In the genomic region with DNA sequence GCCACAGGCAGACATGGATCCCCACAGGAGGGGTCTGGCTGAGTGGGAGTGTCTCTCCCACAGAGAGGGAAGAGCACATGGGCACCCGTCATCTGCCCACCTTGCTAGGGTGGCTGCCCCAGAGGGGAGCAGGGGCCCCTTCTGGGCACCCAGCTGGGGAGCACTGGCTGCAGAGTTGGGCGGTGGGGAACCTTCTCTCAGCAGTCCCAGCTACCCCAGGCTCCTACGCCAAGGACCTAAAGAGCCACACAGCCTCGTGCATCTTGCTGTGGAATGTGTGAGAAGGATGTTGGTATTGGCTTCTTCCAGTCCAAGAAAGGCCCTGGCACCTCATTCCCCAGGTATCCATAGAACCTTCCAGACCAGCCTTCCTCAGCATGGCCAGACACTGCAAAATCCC, we compare ENCODE assay signal across 19 cellular contexts.
A peak's percentile ranks its signal among the peaks of the same experiment; 100 is the strongest.
DNase-seq lines count a peak whose midpoint lies in the region; ATAC-seq and TF ChIP-seq lines count a peak whose summit lies in the region.
"Had no signal": no experiment of that assay in that cellular context is flagged by ENCODE, and none has a peak within 500 bp of the region (broad histone marks: within the 10 kb centered on the region; RNA-seq: fewer than 3 reads in every experiment).

No MANE protein-coding gene starts in this region.

- no peak for TF ChIP-seq POLR2A in spleen (IDR thresholded peaks at IDR 0.05)

- peaks cover 7% of the 10 kb centered on the region for H3K9me3 Mint-ChIP-seq in activated naive CD4-positive, alpha-beta T cell treated with anti-CD3 and anti-CD28 coated beads, Interleukin-2, amount 10 ng/mL, durations not matched to agents 7 days and 5 days
- H3K9me3 Mint-ChIP-seq in WTC11, result no peaks in the 10 kb centered on the region
- H3K9me3 Mint-ChIP-seq: CD4-positive, CD25-positive, alpha-beta regulatory T cell; CD8-positive, alpha-beta T cell; HFFc6 had no signal

- CTCF ChIA-PET in activated naive CD4-positive, alpha-beta T cell treated with anti-CD3 and anti-CD28 coated beads, Interleukin-2, amount 10 ng/mL, durations not matched to agents 7 days and 5 days (lab: Charles Lee), result no interaction called here
- CTCF ChIA-PET in WTC11 (lab: Charles Lee), result no interaction called here

- intact Hi-C loops in spleen (cut with DNase I; ENCODE audit: low total_unique reads), result no loop called here

- H3K27me3 Mint-ChIP-seq in activated naive CD4-positive, alpha-beta T cell treated with anti-CD3 and anti-CD28 coated beads, Interleukin-2, amount 10 ng/mL, durations not matched to agents 7 days and 5 days, result peaks cover 3% of the 10 kb centered on the region
- no peaks in the 10 kb centered on the region for H3K27me3 Mint-ChIP-seq in WTC11 (ENCODE audit: low read depth)

- no peaks in the 10 kb centered on the region for H3K4me1 ChIP-seq in spleen
- H3K4me1 ChIP-seq: BLaER1, Caco-2, HAP-1 had no signal

- POLR2A ChIA-PET in WTC11 (lab: Charles Lee), result no interaction called here

- H3K4me3 Mint-ChIP-seq in activated naive CD4-positive, alpha-beta T cell treated with anti-CD3 and anti-CD28 coated beads, Interleukin-2, amount 10 ng/mL, durations not matched to agents 7 days and 5 days, result no peak overlapping the region
- H3K4me3 Mint-ChIP-seq in WTC11, result no peak overlapping the region
- H3K4me3 Mint-ChIP-seq: B cell; CD4-positive, CD25-positive, alpha-beta regulatory T cell; CD8-positive, alpha-beta T cell; GM23338; HFFc6 had no signal

- WGBS in spleen, 5 donors, result 79 to 100% (median 88%) methylated on average over 1 to 4 of the region's 4 CpGs

- no peak overlapping the region for H3K27ac ChIP-seq in spleen
- H3K27ac ChIP-seq: 22Rv1, BLaER1, C4-2B had no signal

- ATAC-seq in HG03469 (IDR thresholded peaks at IDR 0.05; ENCODE audit: unreplicated experiment), result no peak
- ATAC-seq in WTC11, result no peak
- ATAC-seq in GM21717 (IDR thresholded peaks at IDR 0.05; ENCODE audit: unreplicated experiment), result no peak
- ATAC-seq: CD8-positive, alpha-beta T cell; GM23338 had no signal

- no peaks in the 10 kb centered on the region for H3K4me1 Mint-ChIP-seq in activated naive CD4-positive, alpha-beta T cell treated with anti-CD3 and anti-CD28 coated beads, Interleukin-2, amount 10 ng/mL, durations not matched to agents 7 days and 5 days
- no peaks in the 10 kb centered on the region for H3K4me1 Mint-ChIP-seq in WTC11
- H3K4me1 Mint-ChIP-seq: B cell; CD4-positive, CD25-positive, alpha-beta regulatory T cell had no signal

- peaks cover 0 to 10% (median 0%) of the 10 kb centered on the region in 7 donors for H3K27me3 ChIP-seq in spleen (replicated peaks in 1 of 7)
- H3K27me3 ChIP-seq: BLaER1 had no signal

- H3K36me3 Mint-ChIP-seq in activated naive CD4-positive, alpha-beta T cell treated with anti-CD3 and anti-CD28 coated beads, Interleukin-2, amount 10 ng/mL, durations not matched to agents 7 days and 5 days, result no peaks in the 10 kb centered on the region
- H3K36me3 Mint-ChIP-seq in WTC11, result no peaks in the 10 kb centered on the region; the same call in 1 of the 2 replicates
- H3K36me3 Mint-ChIP-seq: CD4-positive, CD25-positive, alpha-beta regulatory T cell; CD8-positive, alpha-beta T cell had no signal

- H3K27ac Mint-ChIP-seq in activated naive CD4-positive, alpha-beta T cell treated with anti-CD3 and anti-CD28 coated beads, Interleukin-2, amount 10 ng/mL, durations not matched to agents 7 days and 5 days, result peak overlapping the region; percentile 42
- H3K27ac Mint-ChIP-seq in WTC11, result no peak overlapping the region
- H3K27ac Mint-ChIP-seq: B cell; CD4-positive, CD25-positive, alpha-beta regulatory T cell; CD8-positive, alpha-beta T cell; GM23338; HFFc6 had no signal

- no peaks in the 10 kb centered on the region for H3K36me3 ChIP-seq in spleen
- H3K36me3 ChIP-seq: BLaER1, HAP-1 had no signal

- no peaks in the 10 kb centered on the region for H3K9me3 ChIP-seq in spleen
- H3K9me3 ChIP-seq: BLaER1, Caco-2, HAP-1 had no signal

- no peak for TF ChIP-seq CTCF in spleen (IDR thresholded peaks at IDR 0.05 in 8 of 11, conservative IDR thresholded peaks at IDR 0.05 in 3 of 11)
- TF ChIP-seq CTCF in WTC11 (IDR thresholded peaks at IDR 0.05), result no peak

- no peak for DNase-seq in activated naive CD4-positive, alpha-beta T cell treated with anti-CD3 and anti-CD28 coated beads, Interleukin-2, amount 10 ng/mL, durations not matched to agents 7 days and 5 days
- DNase-seq in activated naive CD4-positive, alpha-beta T cell treated with Interleukin-2 at 50 U/mL for 16 hours, result no peak
- peak; percentile 12 for DNase-seq in spleen
- DNase-seq in WTC11 (ENCODE audit: low spot score), result no peak
- DNase-seq: CD4-positive, CD25-positive, alpha-beta regulatory T cell; CD8-positive, alpha-beta T cell; DMS153; DND-41; HFFc6 had no signal

- peak overlapping the region; percentile 8 for H3K4me3 ChIP-seq in iPS-11a (ENCODE audit: low read depth, low read length)
- no peak overlapping the region for H3K4me3 ChIP-seq in spleen
- H3K4me3 ChIP-seq: BLaER1, GM23338, HAP-1 had no signal

TF ChIP-seq in WTC11, 78 proteins besides CTCF, POLR2A, EP300 and RAD21:
- TF ChIP-seq SOX15 (CRISPR knock-in tag; IDR thresholded peaks at IDR 0.05), result no peak
- no peak for TF ChIP-seq NFE2L1 (CRISPR knock-in tag; IDR thresholded peaks at IDR 0.05)
- TF ChIP-seq NR2C2 (CRISPR knock-in tag; IDR thresholded peaks at IDR 0.05), result no peak
- TF ChIP-seq, protein P1, sequence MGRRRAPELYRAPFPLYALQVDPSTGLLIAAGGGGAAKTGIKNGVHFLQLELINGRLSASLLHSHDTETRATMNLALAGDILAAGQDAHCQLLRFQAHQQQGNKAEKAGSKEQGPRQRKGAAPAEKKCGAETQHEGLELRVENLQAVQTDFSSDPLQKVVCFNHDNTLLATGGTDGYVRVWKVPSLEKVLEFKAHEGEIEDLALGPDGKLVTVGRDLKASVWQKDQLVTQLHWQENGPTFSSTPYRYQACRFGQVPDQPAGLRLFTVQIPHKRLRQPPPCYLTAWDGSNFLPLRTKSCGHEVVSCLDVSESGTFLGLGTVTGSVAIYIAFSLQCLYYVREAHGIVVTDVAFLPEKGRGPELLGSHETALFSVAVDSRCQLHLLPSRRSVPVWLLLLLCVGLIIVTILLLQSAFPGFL (CRISPR knock-in tag; IDR thresholded peaks at IDR 0.05; ENCODE audit: borderline replicate concordance), result no peak
- TF ChIP-seq FOXK1 (CRISPR knock-in tag; IDR thresholded peaks at IDR 0.05), result no peak
TF ChIP-seq in WTC11: peak in this region for 0.
